ENCODE assay signal across 19 cellular contexts in the genomic region with DNA sequence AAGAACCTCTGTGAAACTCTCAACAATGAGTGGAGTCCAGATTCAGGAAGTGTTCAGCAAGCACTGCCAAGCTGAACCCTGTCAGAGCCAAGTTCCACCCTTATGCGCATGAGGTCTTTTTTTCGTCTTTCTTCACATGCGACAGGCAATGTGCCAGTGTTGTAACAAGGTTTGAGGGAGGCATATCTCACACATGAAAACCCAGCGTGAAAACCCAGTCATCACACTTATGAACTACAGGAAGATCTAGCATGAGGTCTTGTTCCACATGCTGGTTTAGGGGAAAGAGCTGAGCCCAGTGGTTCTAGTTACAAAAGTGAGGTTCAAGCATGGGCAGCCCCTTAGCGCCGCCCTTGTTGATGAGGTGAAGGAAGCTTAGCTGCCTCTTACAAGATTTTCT. TPM values are rescaled to one million over a fixed set of nuclear protein-coding genes. Genes with fewer than 3 reads are reported as not detected.
A peak's percentile ranks its signal among the peaks of the same experiment; 100 is the strongest.
DNase-seq lines count a peak whose midpoint lies in the region; ATAC-seq and TF ChIP-seq lines count a peak whose summit lies in the region.
"Had no signal": no experiment of that assay in that cellular context is flagged by ENCODE, and none has a peak within 500 bp of the region (broad histone marks: within the 10 kb centered on the region; RNA-seq: fewer than 3 reads in every experiment).

No MANE protein-coding gene starts in this region.

- peaks cover 6 to 9% of the 10 kb centered on the region in 2 donors for H3K36me3 ChIP-seq in body of pancreas (replicated peaks in 1 of 2; ENCODE audit: insufficient read depth in 1 of 2, low read depth in 2 of 2)
- H3K36me3 ChIP-seq in Caco-2 (ENCODE audit: control insufficient read depth, insufficient read depth, low read length), result no peaks in the 10 kb centered on the region; the same call in 1 of the 2 replicates

- H3K4me1 ChIP-seq in body of pancreas (no peaks in the 10 kb centered on the region), Caco-2 (no peaks in the 10 kb centered on the region)

- H3K36me3 Mint-ChIP-seq in activated naive CD4-positive, alpha-beta T cell treated with anti-CD3 and anti-CD28 coated beads, Interleukin-2, amount 50 U/mL, for 24 hours, result peaks cover 19% of the 10 kb centered on the region
- H3K36me3 Mint-ChIP-seq in stimulated activated effector memory CD8-positive, alpha-beta T cell treated with anti-CD3 and anti-CD28 coated beads, Interleukin-12 subunit alpha, Interleukin-12 subunit beta, amount 100 ng/mL, for 72 hours, result peaks cover 86% of the 10 kb centered on the region
- peaks cover 63% of the 10 kb centered on the region for H3K36me3 Mint-ChIP-seq in Caco-2 (ENCODE audit: insufficient read depth, unreplicated experiment)

- no peaks in the 10 kb centered on the region for H3K27me3 ChIP-seq in body of pancreas
- H3K27me3 ChIP-seq in Caco-2 (replicated peaks; ENCODE audit: control insufficient read depth, insufficient read depth, low read length), result no peaks in the 10 kb centered on the region
- H3K27me3 ChIP-seq: BLaER1 treated with 17β-estradiol and CSF1 and Interleukin-3, amounts not matched to agents 10 nM and 100 nM had no signal

- H3K9me3 Mint-ChIP-seq in activated naive CD4-positive, alpha-beta T cell treated with anti-CD3 and anti-CD28 coated beads, Interleukin-2, amount 50 U/mL, for 24 hours, result no peaks in the 10 kb centered on the region
- no peaks in the 10 kb centered on the region for H3K9me3 Mint-ChIP-seq in stimulated activated effector memory CD8-positive, alpha-beta T cell treated with anti-CD3 and anti-CD28 coated beads, Interleukin-12 subunit alpha, Interleukin-12 subunit beta, amount 100 ng/mL, for 72 hours
- no peaks in the 10 kb centered on the region for H3K9me3 Mint-ChIP-seq in Caco-2 (ENCODE audit: unreplicated experiment)
- H3K9me3 Mint-ChIP-seq: CD8-positive, alpha-beta T cell had no signal

- H3K4me1 Mint-ChIP-seq in activated naive CD4-positive, alpha-beta T cell treated with anti-CD3 and anti-CD28 coated beads, Interleukin-2, amount 50 U/mL, for 24 hours, result no peaks in the 10 kb centered on the region
- H3K4me1 Mint-ChIP-seq in stimulated activated effector memory CD8-positive, alpha-beta T cell treated with anti-CD3 and anti-CD28 coated beads, Interleukin-12 subunit alpha, Interleukin-12 subunit beta, amount 100 ng/mL, for 72 hours, result no peaks in the 10 kb centered on the region
- no peaks in the 10 kb centered on the region for H3K4me1 Mint-ChIP-seq in Caco-2 (ENCODE audit: low read depth, unreplicated experiment)

- no peak overlapping the region for H3K27ac Mint-ChIP-seq in activated naive CD4-positive, alpha-beta T cell treated with anti-CD3 and anti-CD28 coated beads, Interleukin-2, amount 50 U/mL, for 24 hours
- peak overlapping the region; percentile 9 for H3K27ac Mint-ChIP-seq in stimulated activated effector memory CD8-positive, alpha-beta T cell treated with anti-CD3 and anti-CD28 coated beads, Interleukin-12 subunit alpha, Interleukin-12 subunit beta, amount 100 ng/mL, for 72 hours
- H3K27ac Mint-ChIP-seq in Caco-2 (ENCODE audit: unreplicated experiment), result no peak overlapping the region
- H3K27ac Mint-ChIP-seq: CD8-positive, alpha-beta T cell had no signal

- TF ChIP-seq POLR2A in body of pancreas (IDR thresholded peaks at IDR 0.05), result no peak

- DNase-seq in activated naive CD4-positive, alpha-beta T cell treated with anti-CD3 and anti-CD28 coated beads, Interleukin-2, amount 50 U/mL, for 16 hours, result no peak
- DNase-seq in body of pancreas (peak in 1 of 4 donors; percentile 19), fibroblast of the aortic adventitia (ENCODE audit: low read depth) (peak; percentile 34), Caco-2 (no peak)
- DNase-seq in stimulated activated effector memory CD8-positive, alpha-beta T cell treated with anti-CD3 and anti-CD28 coated beads, Interleukin-12 subunit alpha, Interleukin-12 subunit beta, amount 100 ng/mL, for 72 hours (ENCODE audit: low spot score in 2 of 2), result no peak
- no peak for DNase-seq in effector CD4-positive, alpha-beta T cell
- DNase-seq: DMS53, GOT3, MM.1S, NCI-H1092, NCI-H1436 treated with DMSO at 0.1 percent for 48 hours, NCI-H2029 treated with DMSO at 0.1 percent for 48 hours, NCI-H2171 treated with DMSO at 0.1 percent for 48 hours had no signal

- no peaks in the 10 kb centered on the region for H3K9me3 ChIP-seq in body of pancreas
- no peaks in the 10 kb centered on the region for H3K9me3 ChIP-seq in Caco-2
- H3K9me3 ChIP-seq: BLaER1 treated with 17β-estradiol and CSF1 and Interleukin-3, amounts not matched to agents 10 nM and 100 nM had no signal

- no peak overlapping the region for H3K4me3 ChIP-seq in body of pancreas
- H3K4me3 ChIP-seq in fibroblast of the aortic adventitia (ENCODE audit: low read depth, low read length), result no peak overlapping the region
- H3K4me3 ChIP-seq in Caco-2 (ENCODE audit: low read depth, low read length), result no peak overlapping the region
- H3K4me3 ChIP-seq: BLaER1 treated with 17β-estradiol and CSF1 and Interleukin-3, amounts not matched to agents 10 nM and 100 nM had no signal

- H3K4me3 Mint-ChIP-seq in activated naive CD4-positive, alpha-beta T cell treated with anti-CD3 and anti-CD28 coated beads, Interleukin-2, amount 50 U/mL, for 24 hours, result peak overlapping the region; percentile 7
- no peak overlapping the region for H3K4me3 Mint-ChIP-seq in stimulated activated effector memory CD8-positive, alpha-beta T cell treated with anti-CD3 and anti-CD28 coated beads, Interleukin-12 subunit alpha, Interleukin-12 subunit beta, amount 100 ng/mL, for 72 hours
- H3K4me3 Mint-ChIP-seq in Caco-2 (ENCODE audit: unreplicated experiment), result no peak overlapping the region
- H3K4me3 Mint-ChIP-seq: CD8-positive, alpha-beta T cell had no signal

- WGBS in body of pancreas, 2 donors, result 87 to 90% methylated on average over 6 of the region's 6 CpGs

- no TSS peak for BruUV-seq in Caco-2 (replicated peaks; lab: Mats Ljungman, UMichigan)

- H3K27me3 Mint-ChIP-seq in activated naive CD4-positive, alpha-beta T cell treated with anti-CD3 and anti-CD28 coated beads, Interleukin-2, amount 50 U/mL, for 24 hours, result no peaks in the 10 kb centered on the region
- no peaks in the 10 kb centered on the region for H3K27me3 Mint-ChIP-seq in Caco-2 (ENCODE audit: insufficient read depth, unreplicated experiment)

- TF ChIP-seq CTCF in body of pancreas (IDR thresholded peaks at IDR 0.05), result no peak
- no peak for TF ChIP-seq CTCF in fibroblast of the aortic adventitia (IDR thresholded peaks at IDR 0.05; ENCODE audit: insufficient read depth, low read length)
- TF ChIP-seq CTCF in Caco-2 (IDR thresholded peaks at IDR 0.05; ENCODE audit: insufficient read depth in 1 of 2, low read depth in 1 of 2, low read length in 1 of 2, severe bottlenecking in 1 of 2, unreplicated experiment in 1 of 2), result no peak

- no peak overlapping the region for H3K27ac ChIP-seq in body of pancreas
- H3K27ac ChIP-seq: BLaER1 treated with 17β-estradiol and CSF1 and Interleukin-3, amounts not matched to agents 10 nM and 100 nM had no signal

- POLR2A ChIA-PET in Caco-2 (lab: Charles Lee), result no interaction called here

- ATAC-seq in body of pancreas, result peak; percentile 33
- ATAC-seq in stimulated activated effector memory CD8-positive, alpha-beta T cell treated with anti-CD3 and anti-CD28 coated beads, Interleukin-12 subunit alpha, Interleukin-12 subunit beta, amount 100 ng/mL, for 72 hours, result no peak
- no peak for ATAC-seq in HG02970 (IDR thresholded peaks at IDR 0.05; ENCODE audit: low FRiP score, unreplicated experiment)
- ATAC-seq: CD8-positive, alpha-beta T cell; HCT116; Right ventricle myocardium inferior had no signal

- intact Hi-C loops in body of pancreas (cut with DNase I), result no loop called here
- intact Hi-C loops in Caco-2 (cut with micrococcal nuclease; ENCODE audit: unreplicated experiment), result no loop called here

- CTCF ChIA-PET in Caco-2 (lab: Charles Lee), result no interaction called here

RNA-seq across cellular contexts. Expression of a gene that starts 49.7 kb away (rescaled TPM):
- total RNA-seq in body of pancreas (10 to 100 TPM; 21.8 to 28.3 TPM), fibroblast of the aortic adventitia (ENCODE audit: low replicate concordance) (57.8 and 75.6 TPM in 2 replicates), Caco-2 (2022) (20.3 and 21.2 TPM in 2 replicates)
